24 cellular contexts compared by ENCODE assay signal in the genomic region with DNA sequence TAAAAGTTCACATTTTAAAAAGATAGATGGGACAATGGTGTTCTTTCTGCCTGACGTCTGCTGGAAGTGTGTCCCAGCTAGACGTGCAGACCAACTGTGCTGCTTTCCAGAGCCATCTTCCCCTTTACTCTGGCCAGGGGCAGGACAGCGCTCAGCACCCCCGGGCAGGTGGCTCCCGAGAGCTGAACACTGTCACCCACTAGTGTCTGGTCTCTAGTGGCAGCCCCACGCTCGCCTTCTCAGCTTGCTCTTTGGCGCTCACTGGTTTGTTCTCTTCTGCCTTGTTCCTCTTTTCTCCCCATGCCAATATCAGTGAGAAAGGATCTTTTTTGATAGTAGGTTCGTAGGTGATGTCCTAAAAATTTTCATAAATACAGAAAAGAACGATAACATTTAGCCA. TPM values are rescaled to one million over a fixed set of nuclear protein-coding genes. Genes with fewer than 3 reads are reported as not detected.
"Had no signal": no experiment of that assay in that cellular context is flagged by ENCODE, and none has a peak within 500 bp of the region (broad histone marks: within the 10 kb centered on the region; RNA-seq: fewer than 3 reads in every experiment).

No MANE protein-coding gene starts in this region.

- H3K36me3 Mint-ChIP-seq: natural killer cell had no signal

- H3K9me3 ChIP-seq: ascending aorta, lower lobe of right lung, neutrophil, pancreas, thoracic aorta, upper lobe of right lung had no signal

- DNase-seq: activated CD4-positive, alpha-beta memory T cell treated with anti-CD3 and anti-CD28 coated beads, Interleukin-2, amount 10 ng/mL, durations not matched to agents 7 days and 5 days; activated CD4-positive, alpha-beta T cell treated with anti-CD3 and anti-CD28 coated beads for 48 hours; activated CD8-positive, alpha-beta memory T cell treated with anti-CD3 and anti-CD28 coated beads, Interleukin-2, amount 10 ng/mL, durations not matched to agents 7 days and 5 days; activated effector memory CD4-positive, alpha-beta T cell treated with anti-CD3 and anti-CD28 coated beads, Interleukin-2, amount 50 U/mL, for 16 hours; activated naive CD4-positive, alpha-beta T cell treated with anti-CD3 and anti-CD28 coated beads, Interleukin-2, amount 50 U/mL, for 16 hours; activated T-cell treated with anti-CD3 and anti-CD28 coated beads, Interleukin-2, amount 50 U/mL, for 1 hour; cerebellar nuclear complex; foreskin fibroblast; lower lobe of right lung; natural killer cell; pancreas; stimulated activated CD4-positive, alpha-beta T cell treated with anti-CD3 and anti-CD28 coated beads, Interleukin-4, amount 100 ng/mL, for 1 hour; stimulated activated naive CD8-positive, alpha-beta T cell treated with anti-CD3 and anti-CD28 coated beads, Interleukin-15, amount 100 ng/mL, for 72 hours; upper lobe of right lung had no signal

- FAIRE-seq: pancreas had no signal

- H3K4me3 ChIP-seq: ascending aorta, lower lobe of right lung, pancreas, smooth muscle cell, thoracic aorta, upper lobe of right lung had no signal

- H3K27ac Mint-ChIP-seq: activated CD4-positive, alpha-beta memory T cell treated with anti-CD3 and anti-CD28 coated beads, Interleukin-2, amount 10 ng/mL, durations not matched to agents 7 days and 5 days; activated CD8-positive, alpha-beta memory T cell treated with anti-CD3 and anti-CD28 coated beads, Interleukin-2, amount 10 ng/mL, durations not matched to agents 7 days and 5 days; natural killer cell; T-helper 2 cell treated with Interferon-gamma antibody and Interleukin-4, amounts not matched to agents 5 μg/mL and 100 μg/mL, for 36 hours; WTC11 had no signal

- H3K27me3 Mint-ChIP-seq: activated CD4-positive, alpha-beta memory T cell treated with anti-CD3 and anti-CD28 coated beads, Interleukin-2, amount 10 ng/mL, durations not matched to agents 7 days and 5 days; activated CD8-positive, alpha-beta memory T cell treated with anti-CD3 and anti-CD28 coated beads, Interleukin-2, amount 10 ng/mL, durations not matched to agents 7 days and 5 days; stimulated activated naive CD8-positive, alpha-beta T cell treated with anti-CD3 and anti-CD28 coated beads, Interleukin-15, amount 100 ng/mL, for 72 hours had no signal

- H3K9me3 Mint-ChIP-seq: activated CD4-positive, alpha-beta memory T cell treated with anti-CD3 and anti-CD28 coated beads, Interleukin-2, amount 10 ng/mL, durations not matched to agents 7 days and 5 days; natural killer cell; stimulated activated naive CD8-positive, alpha-beta T cell treated with anti-CD3 and anti-CD28 coated beads, Interleukin-15, amount 100 ng/mL, for 72 hours; T-helper 2 cell treated with Interferon-gamma antibody and Interleukin-4, amounts not matched to agents 5 μg/mL and 100 μg/mL, for 36 hours; WTC11 had no signal

- H3K4me1 ChIP-seq: ascending aorta, pancreas had no signal

- H3K4me3 Mint-ChIP-seq: activated CD4-positive, alpha-beta memory T cell treated with anti-CD3 and anti-CD28 coated beads, Interleukin-2, amount 10 ng/mL, durations not matched to agents 7 days and 5 days; activated CD8-positive, alpha-beta memory T cell treated with anti-CD3 and anti-CD28 coated beads, Interleukin-2, amount 10 ng/mL, durations not matched to agents 7 days and 5 days; natural killer cell; stimulated activated naive CD8-positive, alpha-beta T cell treated with anti-CD3 and anti-CD28 coated beads, Interleukin-15, amount 100 ng/mL, for 72 hours; T-helper 2 cell treated with Interferon-gamma antibody and Interleukin-4, amounts not matched to agents 5 μg/mL and 100 μg/mL, for 36 hours; WTC11 had no signal

- ATAC-seq: activated CD8-positive, alpha-beta memory T cell treated with anti-CD3 and anti-CD28 coated beads, Interleukin-2, amount 10 ng/mL, durations not matched to agents 7 days and 5 days; lower lobe of right lung; natural killer cell; stimulated activated naive CD8-positive, alpha-beta T cell treated with anti-CD3 and anti-CD28 coated beads, Interleukin-15, amount 100 ng/mL, for 72 hours; upper lobe of right lung; WTC11 had no signal

- H3K4me2 ChIP-seq: smooth muscle cell had no signal

- H3K27ac ChIP-seq: ascending aorta, lower lobe of right lung, neutrophil, pancreas, thoracic aorta, upper lobe of right lung had no signal

- H3K27me3 ChIP-seq: ascending aorta, neutrophil, pancreas, upper lobe of right lung had no signal

RNA-seq across cellular contexts. Expression of a gene that starts 42.5 kb away (rescaled TPM):
- total RNA-seq: ascending aorta, glomerular endothelial cell, lower lobe of right lung, mesenteric fat pad, pancreas, pulmonary artery endothelial cell, sciatic nerve, smooth muscle cell, upper lobe of right lung had no signal
- polyA plus RNA-seq: smooth muscle cell had no signal
